6 cellular contexts compared by ENCODE assay signal in genomic region chr1:983736-984475, GRCh38. TPM values are rescaled to one million over a fixed set of nuclear protein-coding genes. Genes with fewer than 3 reads are reported as not detected.
DNase-seq lines count a peak whose midpoint lies in the region; ATAC-seq and TF ChIP-seq lines count a peak whose summit lies in the region.

No MANE protein-coding gene starts in this region.

- H3K4me3 ChIP-seq in GM12875 (ENCODE audit: low read depth, low read length) (no peak overlapping the region), epithelial cell of proximal tubule (ENCODE audit: low read depth, low read length) (peak overlapping the region; percentile 14)

- no peak overlapping the region for H3K27ac ChIP-seq in VCaP

- DNase-seq in epithelial cell of proximal tubule (ENCODE audit: low read depth) (no peak), GDM1 (lab: John Stamatoyannopoulos, UW) (no peak)
- peak; percentile 69 for DNase-seq in stimulated activated CD4-positive, alpha-beta T cell treated with anti-CD3 and anti-CD28 coated beads, Interleukin-4, amount 100 ng/mL, for 1 hour

- no peak for ATAC-seq in HG03342 (IDR thresholded peaks at IDR 0.05; ENCODE audit: unreplicated experiment)

- peak; percentile 93 for TF ChIP-seq CTCF in GM12875 (IDR thresholded peaks at IDR 0.05; ENCODE audit: borderline replicate concordance, insufficient read depth, low read depth, low read length)
- peak; percentile 98 for TF ChIP-seq CTCF in VCaP (conservative IDR thresholded peaks at IDR 0.05)
- TF ChIP-seq CTCF in epithelial cell of proximal tubule (conservative IDR thresholded peaks at IDR 0.05; ENCODE audit: low read depth, low read length) = peak; percentile 65

RNA-seq across cellular contexts. Expression of gene PERM1, which starts 2.0 kb away (rescaled TPM):
- total RNA-seq in epithelial cell of proximal tubule = not detected in 2 replicates

RNA-seq across cellular contexts. Expression of gene HES4, which starts 16.0 kb away (rescaled TPM):
- 141 and 193 TPM in 2 replicates for total RNA-seq in epithelial cell of proximal tubule

RNA-seq across cellular contexts. Expression of gene PLEKHN1, which starts 17.6 kb away (rescaled TPM):
- total RNA-seq in epithelial cell of proximal tubule = 3.1 and 6.8 TPM in 2 replicates

RNA-seq across cellular contexts. Expression of gene KLHL17, which starts 23.5 kb away (rescaled TPM):
- total RNA-seq in epithelial cell of proximal tubule = 11.9 and 33.3 TPM in 2 replicates

RNA-seq across cellular contexts. Expression of gene NOC2L, which starts 24.9 kb away (rescaled TPM):
- total RNA-seq in epithelial cell of proximal tubule = 73.9 and 132 TPM in 2 replicates
